Comparison of ENCODE assay signal across 1 cellular context in the genomic region with DNA sequence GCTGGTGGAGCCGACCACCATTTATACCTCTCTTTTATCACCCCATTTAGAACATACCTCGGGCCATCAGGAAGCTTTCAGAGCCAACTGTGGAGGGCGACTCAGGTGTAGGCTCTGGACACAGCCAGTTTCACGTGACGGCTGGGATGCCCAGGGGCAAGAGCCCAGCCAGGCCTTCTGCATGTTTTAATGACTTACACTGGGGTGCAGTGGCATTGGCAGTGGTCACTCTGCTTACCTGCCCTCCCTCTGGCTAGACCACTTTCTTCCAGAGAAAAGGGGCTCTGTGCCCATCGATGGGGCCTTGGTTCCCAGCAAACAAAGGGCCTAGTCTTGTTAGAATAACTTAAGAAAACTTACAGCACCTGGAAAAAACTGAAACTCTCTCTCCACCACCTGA.
TF ChIP-seq lines count a peak whose summit lies in the region.

No MANE protein-coding gene starts in this region.

TF ChIP-seq in H1, 55 proteins besides CTCF, POLR2A, EP300 and RAD21:
- TF ChIP-seq GTF2F1 (IDR thresholded peaks at IDR 0.05; ENCODE audit: borderline replicate concordance, low read depth, low read length): no peak
- TF ChIP-seq, protein P1, sequence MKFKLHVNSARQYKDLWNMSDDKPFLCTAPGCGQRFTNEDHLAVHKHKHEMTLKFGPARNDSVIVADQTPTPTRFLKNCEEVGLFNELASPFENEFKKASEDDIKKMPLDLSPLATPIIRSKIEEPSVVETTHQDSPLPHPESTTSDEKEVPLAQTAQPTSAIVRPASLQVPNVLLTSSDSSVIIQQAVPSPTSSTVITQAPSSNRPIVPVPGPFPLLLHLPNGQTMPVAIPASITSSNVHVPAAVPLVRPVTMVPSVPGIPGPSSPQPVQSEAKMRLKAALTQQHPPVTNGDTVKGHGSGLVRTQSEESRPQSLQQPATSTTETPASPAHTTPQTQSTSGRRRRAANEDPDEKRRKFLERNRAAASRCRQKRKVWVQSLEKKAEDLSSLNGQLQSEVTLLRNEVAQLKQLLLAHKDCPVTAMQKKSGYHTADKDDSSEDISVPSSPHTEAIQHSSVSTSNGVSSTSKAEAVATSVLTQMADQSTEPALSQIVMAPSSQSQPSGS (IDR thresholded peaks at IDR 0.05; ENCODE audit: low read length): no peak
- TF ChIP-seq GABPA (IDR thresholded peaks at IDR 0.05; ENCODE audit: borderline replicate concordance, insufficient read depth, low read length): no peak
- TF ChIP-seq KDM1A (IDR thresholded peaks at IDR 0.05; ENCODE audit: borderline replicate concordance, low read length): no peak
- no peak for TF ChIP-seq MAFK (IDR thresholded peaks at IDR 0.05; ENCODE audit: low read depth, low read length)
- TF ChIP-seq CHD2 (IDR thresholded peaks at IDR 0.05; ENCODE audit: low read length): no peak
- no peak for TF ChIP-seq BACH1 (IDR thresholded peaks at IDR 0.05; ENCODE audit: low read length)
- TF ChIP-seq, protein P2, sequence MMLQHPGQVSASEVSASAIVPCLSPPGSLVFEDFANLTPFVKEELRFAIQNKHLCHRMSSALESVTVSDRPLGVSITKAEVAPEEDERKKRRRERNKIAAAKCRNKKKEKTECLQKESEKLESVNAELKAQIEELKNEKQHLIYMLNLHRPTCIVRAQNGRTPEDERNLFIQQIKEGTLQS (IDR thresholded peaks at IDR 0.05; ENCODE audit: insufficient read depth, low read depth, low read length): no peak
- no peak for TF ChIP-seq ZNF274 (IDR thresholded peaks at IDR 0.05; ENCODE audit: borderline replicate concordance, extremely low read depth, low read length)
- TF ChIP-seq EZH2 (IDR thresholded peaks at IDR 0.05; ENCODE audit: low read depth, low read length, severe bottlenecking): no peak
TF ChIP-seq in H1: peak in this region for 0.
